Comparison of ENCODE assay signal across 1 cellular context in the genomic region with DNA sequence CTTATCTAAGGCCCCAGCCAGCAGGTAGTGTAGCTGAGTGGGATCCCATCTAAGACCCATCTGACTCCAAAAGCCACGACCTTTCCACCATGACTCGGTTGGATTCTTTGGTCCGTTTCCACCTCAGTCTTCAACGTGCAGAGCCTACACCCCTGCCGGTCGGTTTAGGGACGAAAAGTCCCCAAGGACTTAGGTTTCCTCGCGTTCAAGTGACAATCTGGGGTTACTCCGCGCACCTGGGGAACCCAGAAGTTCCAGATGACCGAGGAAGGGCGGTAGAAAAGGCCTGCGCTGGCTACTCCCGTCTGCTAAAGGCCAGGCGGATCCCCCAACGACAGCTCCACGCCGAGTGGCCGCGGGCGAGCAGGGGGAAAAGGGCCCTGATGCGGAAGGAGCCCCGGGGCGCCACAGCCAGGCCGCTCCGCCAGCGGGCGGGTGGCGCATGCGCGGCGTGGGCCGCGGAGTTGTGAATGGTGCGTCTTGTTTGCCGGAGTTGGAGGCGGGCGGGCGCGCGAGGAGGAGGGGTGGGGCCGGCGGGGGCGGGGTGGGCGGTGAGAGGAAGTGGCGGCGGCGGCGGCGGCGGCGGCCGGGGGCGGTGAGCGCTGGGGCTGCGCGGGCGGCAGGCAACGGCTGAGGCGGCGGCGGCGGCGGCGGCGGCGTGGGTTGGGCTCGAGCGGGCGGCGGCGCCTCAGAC.
TF ChIP-seq lines count a peak whose summit lies in the region.

A gene (plus strand): TSS at position 595 of the 694 bp plus-strand sequence. CDS start 259 bp downstream, outside the sequence.

TF ChIP-seq in K562, 482 proteins besides CTCF, POLR2A, EP300 and RAD21 (continued from another document and continues in another):
- TF ChIP-seq, protein P1, sequence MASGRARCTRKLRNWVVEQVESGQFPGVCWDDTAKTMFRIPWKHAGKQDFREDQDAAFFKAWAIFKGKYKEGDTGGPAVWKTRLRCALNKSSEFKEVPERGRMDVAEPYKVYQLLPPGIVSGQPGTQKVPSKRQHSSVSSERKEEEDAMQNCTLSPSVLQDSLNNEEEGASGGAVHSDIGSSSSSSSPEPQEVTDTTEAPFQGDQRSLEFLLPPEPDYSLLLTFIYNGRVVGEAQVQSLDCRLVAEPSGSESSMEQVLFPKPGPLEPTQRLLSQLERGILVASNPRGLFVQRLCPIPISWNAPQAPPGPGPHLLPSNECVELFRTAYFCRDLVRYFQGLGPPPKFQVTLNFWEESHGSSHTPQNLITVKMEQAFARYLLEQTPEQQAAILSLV (tag; IDR thresholded peaks at IDR 0.05), result no peak
- TF ChIP-seq PTRF (tag; IDR thresholded peaks at IDR 0.05), result no peak
- peak; percentile 77 for TF ChIP-seq BCOR (IDR thresholded peaks at IDR 0.05)
- no peak for TF ChIP-seq ETV6 (IDR thresholded peaks at IDR 0.05; ENCODE audit: borderline replicate concordance in 1 of 2, low read depth in 2 of 2, low read length in 1 of 2)
- TF ChIP-seq ETV6 (CRISPR knock-in tag; IDR thresholded peaks at IDR 0.05; ENCODE audit: borderline replicate concordance), result no peak
- TF ChIP-seq ZFPM2 (CRISPR knock-in tag; IDR thresholded peaks at IDR 0.05), result no peak
- peak; percentile 54 for TF ChIP-seq ARID1B (IDR thresholded peaks at IDR 0.05)
- TF ChIP-seq PHTF2 (CRISPR knock-in tag; IDR thresholded peaks at IDR 0.05), result no peak
- peak; percentile 87 for TF ChIP-seq POLR2AphosphoS5 (IDR thresholded peaks at IDR 0.05; ENCODE audit: control insufficient read depth, insufficient read depth, low read depth, low read length)
- TF ChIP-seq, protein P2, sequence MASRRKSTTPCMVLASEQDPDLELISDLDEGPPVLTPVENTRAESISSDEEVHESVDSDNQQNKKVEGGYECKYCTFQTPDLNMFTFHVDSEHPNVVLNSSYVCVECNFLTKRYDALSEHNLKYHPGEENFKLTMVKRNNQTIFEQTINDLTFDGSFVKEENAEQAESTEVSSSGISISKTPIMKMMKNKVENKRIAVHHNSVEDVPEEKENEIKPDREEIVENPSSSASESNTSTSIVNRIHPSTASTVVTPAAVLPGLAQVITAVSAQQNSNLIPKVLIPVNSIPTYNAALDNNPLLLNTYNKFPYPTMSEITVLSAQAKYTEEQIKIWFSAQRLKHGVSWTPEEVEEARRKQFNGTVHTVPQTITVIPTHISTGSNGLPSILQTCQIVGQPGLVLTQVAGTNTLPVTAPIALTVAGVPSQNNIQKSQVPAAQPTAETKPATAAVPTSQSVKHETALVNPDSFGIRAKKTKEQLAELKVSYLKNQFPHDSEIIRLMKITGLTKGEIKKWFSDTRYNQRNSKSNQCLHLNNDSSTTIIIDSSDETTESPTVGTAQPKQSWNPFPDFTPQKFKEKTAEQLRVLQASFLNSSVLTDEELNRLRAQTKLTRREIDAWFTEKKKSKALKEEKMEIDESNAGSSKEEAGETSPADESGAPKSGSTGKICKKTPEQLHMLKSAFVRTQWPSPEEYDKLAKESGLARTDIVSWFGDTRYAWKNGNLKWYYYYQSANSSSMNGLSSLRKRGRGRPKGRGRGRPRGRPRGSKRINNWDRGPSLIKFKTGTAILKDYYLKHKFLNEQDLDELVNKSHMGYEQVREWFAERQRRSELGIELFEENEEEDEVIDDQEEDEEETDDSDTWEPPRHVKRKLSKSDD (conservative IDR thresholded peaks at IDR 0.05; ENCODE audit: low read length), result no peak
- peak; percentile 50; the same call in 1 of the 2 replicates for TF ChIP-seq SMARCE1 (IDR thresholded peaks at IDR 0.05)
- TF ChIP-seq NFATC3 (IDR thresholded peaks at IDR 0.05), result no peak
- TF ChIP-seq, protein P3, sequence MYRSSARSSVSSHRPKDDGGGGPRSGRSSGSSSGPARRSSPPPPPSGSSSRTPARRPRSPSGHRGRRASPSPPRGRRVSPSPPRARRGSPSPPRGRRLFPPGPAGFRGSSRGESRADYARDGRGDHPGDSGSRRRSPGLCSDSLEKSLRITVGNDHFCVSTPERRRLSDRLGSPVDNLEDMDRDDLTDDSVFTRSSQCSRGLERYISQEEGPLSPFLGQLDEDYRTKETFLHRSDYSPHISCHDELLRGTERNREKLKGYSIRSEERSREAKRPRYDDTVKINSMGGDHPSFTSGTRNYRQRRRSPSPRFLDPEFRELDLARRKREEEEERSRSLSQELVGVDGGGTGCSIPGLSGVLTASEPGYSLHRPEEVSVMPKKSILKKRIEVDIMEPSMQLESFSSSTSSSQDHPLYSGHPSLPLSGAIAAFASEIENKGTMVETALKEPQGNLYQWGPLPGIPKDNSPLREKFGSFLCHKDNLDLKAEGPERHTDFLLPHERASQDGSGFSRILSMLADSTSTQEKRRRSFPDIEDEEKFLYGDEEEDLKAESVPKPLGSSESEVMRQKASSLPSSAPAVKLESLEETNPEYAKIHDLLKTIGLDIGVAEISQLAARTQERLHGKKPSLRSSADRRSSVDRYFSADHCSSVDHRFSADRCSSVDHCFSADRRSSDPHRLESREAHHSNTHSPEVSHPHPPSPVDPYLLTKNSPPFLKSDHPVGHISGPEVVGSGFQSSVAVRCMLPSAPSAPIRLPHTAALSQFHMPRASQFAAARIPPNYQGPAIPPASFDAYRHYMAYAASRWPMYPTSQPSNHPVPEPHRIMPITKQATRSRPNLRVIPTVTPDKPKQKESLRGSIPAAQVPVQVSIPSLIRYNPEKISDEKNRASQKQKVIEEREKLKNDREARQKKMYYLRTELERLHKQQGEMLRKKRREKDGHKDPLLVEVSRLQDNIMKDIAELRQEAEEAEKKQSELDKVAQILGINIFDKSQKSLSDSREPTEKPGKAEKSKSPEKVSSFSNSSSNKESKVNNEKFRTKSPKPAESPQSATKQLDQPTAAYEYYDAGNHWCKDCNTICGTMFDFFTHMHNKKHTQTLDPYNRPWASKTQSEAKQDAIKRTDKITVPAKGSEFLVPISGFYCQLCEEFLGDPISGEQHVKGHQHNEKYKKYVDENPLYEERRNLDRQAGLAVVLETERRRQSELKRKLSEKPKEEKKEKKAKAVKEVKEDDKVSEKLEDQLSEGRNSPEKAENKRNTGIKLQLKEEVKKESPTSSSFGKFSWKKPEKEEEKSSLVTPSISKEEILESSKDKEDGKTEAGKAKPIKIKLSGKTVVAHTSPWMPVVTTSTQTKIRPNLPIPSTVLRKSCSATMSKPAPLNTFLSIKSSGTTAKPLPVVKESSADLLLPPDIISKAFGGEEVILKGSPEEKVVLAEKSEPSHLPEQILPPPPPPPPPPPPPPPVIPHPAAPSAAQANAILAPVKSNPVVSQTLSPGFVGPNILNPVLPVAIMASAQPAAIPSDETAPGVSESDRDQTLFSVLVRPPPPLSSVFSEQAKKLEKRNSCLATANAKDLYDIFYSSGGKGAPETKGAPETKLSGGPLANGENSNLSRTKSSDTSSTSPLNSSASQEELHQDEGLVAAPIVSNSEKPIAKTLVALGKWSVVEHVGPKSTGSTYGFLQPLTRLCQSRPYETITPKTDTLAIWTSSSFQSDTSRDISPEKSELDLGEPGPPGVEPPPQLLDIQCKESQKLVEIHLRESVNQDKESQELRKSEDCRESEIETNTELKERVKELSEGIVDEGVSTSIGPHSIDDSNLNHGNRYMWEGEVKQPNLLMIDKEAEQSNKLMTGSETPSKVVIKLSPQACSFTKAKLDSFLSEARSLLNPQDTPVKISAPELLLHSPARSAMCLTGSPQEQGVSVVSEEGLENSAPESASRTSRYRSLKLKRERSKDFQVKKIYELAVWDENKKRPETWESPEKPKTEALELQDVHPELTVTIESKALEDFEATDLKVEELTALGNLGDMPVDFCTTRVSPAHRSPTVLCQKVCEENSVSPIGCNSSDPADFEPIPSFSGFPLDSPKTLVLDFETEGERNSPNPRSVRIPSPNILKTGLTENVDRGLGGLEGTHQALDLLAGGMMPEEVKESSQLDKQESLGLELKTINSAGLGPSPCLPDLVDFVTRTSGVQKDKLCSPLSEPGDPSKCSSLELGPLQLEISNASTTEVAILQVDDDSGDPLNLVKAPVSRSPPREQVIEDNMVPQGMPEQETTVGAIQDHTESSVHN (IDR thresholded peaks at IDR 0.05; ENCODE audit: borderline replicate concordance in 1 of 2, low read depth in 1 of 2), result no peak
- TF ChIP-seq PHF20 (IDR thresholded peaks at IDR 0.05; ENCODE audit: partially characterized antibody), result peak; percentile 94
- TF ChIP-seq BHLHE40 (IDR thresholded peaks at IDR 0.05; ENCODE audit: low read length), result no peak
- TF ChIP-seq RBM14 (IDR thresholded peaks at IDR 0.05; ENCODE audit: borderline replicate concordance, insufficient read depth, low read depth, low read length), result no peak
- TF ChIP-seq, protein P4, sequence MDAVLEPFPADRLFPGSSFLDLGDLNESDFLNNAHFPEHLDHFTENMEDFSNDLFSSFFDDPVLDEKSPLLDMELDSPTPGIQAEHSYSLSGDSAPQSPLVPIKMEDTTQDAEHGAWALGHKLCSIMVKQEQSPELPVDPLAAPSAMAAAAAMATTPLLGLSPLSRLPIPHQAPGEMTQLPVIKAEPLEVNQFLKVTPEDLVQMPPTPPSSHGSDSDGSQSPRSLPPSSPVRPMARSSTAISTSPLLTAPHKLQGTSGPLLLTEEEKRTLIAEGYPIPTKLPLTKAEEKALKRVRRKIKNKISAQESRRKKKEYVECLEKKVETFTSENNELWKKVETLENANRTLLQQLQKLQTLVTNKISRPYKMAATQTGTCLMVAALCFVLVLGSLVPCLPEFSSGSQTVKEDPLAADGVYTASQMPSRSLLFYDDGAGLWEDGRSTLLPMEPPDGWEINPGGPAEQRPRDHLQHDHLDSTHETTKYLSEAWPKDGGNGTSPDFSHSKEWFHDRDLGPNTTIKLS (IDR thresholded peaks at IDR 0.05; ENCODE audit: borderline replicate concordance, low read depth), result peak; percentile 52; the same call in 1 of the 2 replicates
- TF ChIP-seq, protein P5, sequence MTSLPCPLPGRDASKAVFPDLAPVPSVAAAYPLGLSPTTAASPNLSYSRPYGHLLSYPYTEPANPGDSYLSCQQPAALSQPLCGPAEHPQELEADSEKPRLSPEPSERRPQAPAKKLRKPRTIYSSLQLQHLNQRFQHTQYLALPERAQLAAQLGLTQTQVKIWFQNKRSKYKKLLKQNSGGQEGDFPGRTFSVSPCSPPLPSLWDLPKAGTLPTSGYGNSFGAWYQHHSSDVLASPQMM (CRISPR knock-in tag; IDR thresholded peaks at IDR 0.05), result no peak
- TF ChIP-seq, protein P6, sequence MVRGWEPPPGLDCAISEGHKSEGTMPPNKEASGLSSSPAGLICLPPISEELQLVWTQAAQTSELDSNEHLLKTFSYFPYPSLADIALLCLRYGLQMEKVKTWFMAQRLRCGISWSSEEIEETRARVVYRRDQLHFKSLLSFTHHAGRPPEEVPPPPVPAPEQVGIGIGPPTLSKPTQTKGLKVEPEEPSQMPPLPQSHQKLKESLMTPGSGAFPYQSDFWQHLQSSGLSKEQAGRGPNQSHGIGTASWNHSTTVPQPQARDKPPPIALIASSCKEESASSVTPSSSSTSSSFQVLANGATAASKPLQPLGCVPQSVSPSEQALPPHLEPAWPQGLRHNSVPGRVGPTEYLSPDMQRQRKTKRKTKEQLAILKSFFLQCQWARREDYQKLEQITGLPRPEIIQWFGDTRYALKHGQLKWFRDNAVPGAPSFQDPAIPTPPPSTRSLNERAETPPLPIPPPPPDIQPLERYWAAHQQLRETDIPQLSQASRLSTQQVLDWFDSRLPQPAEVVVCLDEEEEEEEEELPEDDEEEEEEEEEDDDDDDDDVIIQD (CRISPR knock-in tag; IDR thresholded peaks at IDR 0.05), result no peak
- TF ChIP-seq, protein P7, sequence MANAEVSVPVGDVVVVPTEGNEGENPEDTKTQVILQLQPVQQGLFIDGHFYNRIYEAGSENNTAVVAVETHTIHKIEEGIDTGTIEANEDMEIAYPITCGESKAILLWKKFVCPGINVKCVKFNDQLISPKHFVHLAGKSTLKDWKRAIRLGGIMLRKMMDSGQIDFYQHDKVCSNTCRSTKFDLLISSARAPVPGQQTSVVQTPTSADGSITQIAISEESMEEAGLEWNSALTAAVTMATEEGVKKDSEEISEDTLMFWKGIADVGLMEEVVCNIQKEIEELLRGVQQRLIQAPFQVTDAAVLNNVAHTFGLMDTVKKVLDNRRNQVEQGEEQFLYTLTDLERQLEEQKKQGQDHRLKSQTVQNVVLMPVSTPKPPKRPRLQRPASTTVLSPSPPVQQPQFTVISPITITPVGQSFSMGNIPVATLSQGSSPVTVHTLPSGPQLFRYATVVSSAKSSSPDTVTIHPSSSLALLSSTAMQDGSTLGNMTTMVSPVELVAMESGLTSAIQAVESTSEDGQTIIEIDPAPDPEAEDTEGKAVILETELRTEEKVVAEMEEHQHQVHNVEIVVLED (CRISPR knock-in tag; IDR thresholded peaks at IDR 0.05), result peak; percentile 52; the same call in 1 of the 2 replicates
- peak; percentile 73; the same call in 1 of the 2 replicates for TF ChIP-seq ZNF445 (CRISPR knock-in tag; IDR thresholded peaks at IDR 0.05; ENCODE audit: low read depth)
- TF ChIP-seq CBX1 (IDR thresholded peaks at IDR 0.05; ENCODE audit: low read depth), result peak; percentile 72; the same call in 1 of the 2 replicates
- TF ChIP-seq, protein P8, sequence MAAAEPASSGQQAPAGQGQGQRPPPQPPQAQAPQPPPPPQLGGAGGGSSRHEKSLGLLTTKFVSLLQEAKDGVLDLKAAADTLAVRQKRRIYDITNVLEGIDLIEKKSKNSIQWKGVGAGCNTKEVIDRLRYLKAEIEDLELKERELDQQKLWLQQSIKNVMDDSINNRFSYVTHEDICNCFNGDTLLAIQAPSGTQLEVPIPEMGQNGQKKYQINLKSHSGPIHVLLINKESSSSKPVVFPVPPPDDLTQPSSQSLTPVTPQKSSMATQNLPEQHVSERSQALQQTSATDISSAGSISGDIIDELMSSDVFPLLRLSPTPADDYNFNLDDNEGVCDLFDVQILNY (CRISPR knock-in tag; IDR thresholded peaks at IDR 0.05), result no peak
- no peak for TF ChIP-seq KHSRP (IDR thresholded peaks at IDR 0.05)
- TF ChIP-seq, protein P9, sequence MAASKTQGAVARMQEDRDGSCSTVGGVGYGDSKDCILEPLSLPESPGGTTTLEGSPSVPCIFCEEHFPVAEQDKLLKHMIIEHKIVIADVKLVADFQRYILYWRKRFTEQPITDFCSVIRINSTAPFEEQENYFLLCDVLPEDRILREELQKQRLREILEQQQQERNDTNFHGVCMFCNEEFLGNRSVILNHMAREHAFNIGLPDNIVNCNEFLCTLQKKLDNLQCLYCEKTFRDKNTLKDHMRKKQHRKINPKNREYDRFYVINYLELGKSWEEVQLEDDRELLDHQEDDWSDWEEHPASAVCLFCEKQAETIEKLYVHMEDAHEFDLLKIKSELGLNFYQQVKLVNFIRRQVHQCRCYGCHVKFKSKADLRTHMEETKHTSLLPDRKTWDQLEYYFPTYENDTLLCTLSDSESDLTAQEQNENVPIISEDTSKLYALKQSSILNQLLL (CRISPR knock-in tag; IDR thresholded peaks at IDR 0.05; ENCODE audit: borderline replicate concordance), result no peak
- peak; percentile 90 for TF ChIP-seq EP400 (IDR thresholded peaks at IDR 0.05)
- no peak for TF ChIP-seq HEY1 (CRISPR knock-in tag; IDR thresholded peaks at IDR 0.05; ENCODE audit: borderline replicate concordance)
- TF ChIP-seq, protein P10, sequence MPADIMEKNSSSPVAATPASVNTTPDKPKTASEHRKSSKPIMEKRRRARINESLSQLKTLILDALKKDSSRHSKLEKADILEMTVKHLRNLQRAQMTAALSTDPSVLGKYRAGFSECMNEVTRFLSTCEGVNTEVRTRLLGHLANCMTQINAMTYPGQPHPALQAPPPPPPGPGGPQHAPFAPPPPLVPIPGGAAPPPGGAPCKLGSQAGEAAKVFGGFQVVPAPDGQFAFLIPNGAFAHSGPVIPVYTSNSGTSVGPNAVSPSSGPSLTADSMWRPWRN (IDR thresholded peaks at IDR 0.05; ENCODE audit: low read depth), result no peak
- no peak for TF ChIP-seq ZKSCAN3 (CRISPR knock-in tag; IDR thresholded peaks at IDR 0.05)
- no peak for TF ChIP-seq FUS (optimal IDR thresholded peaks at IDR 0.05; ENCODE audit: low read depth, low read length)
- TF ChIP-seq CREBBP (IDR thresholded peaks at IDR 0.05; ENCODE audit: low read depth, low read length), result no peak
- TF ChIP-seq POLR2G (IDR thresholded peaks at IDR 0.05; ENCODE audit: low read depth, low read length), result peak; percentile 95
- TF ChIP-seq NCOA4 (IDR thresholded peaks at IDR 0.05; ENCODE audit: partially characterized antibody), result no peak
